ENCODE assay signal across 8 cellular contexts in genomic region chr2:204174034-204174433, GRCh38.
"Had no signal": no experiment of that assay in that cellular context is flagged by ENCODE, and none has a peak within 500 bp of the region (broad histone marks: within the 10 kb centered on the region; RNA-seq: fewer than 3 reads in every experiment).

No MANE protein-coding gene starts in this region.

- DNase-seq: GDM1, GF-D8 had no signal

- H3K4me3 ChIP-seq: GM12878 had no signal

- FAIRE-seq: G401.6, GM12878, GM12891, GM12892, GM18507, GM19239 had no signal

- ATAC-seq: GM12878 had no signal
